Comparison of ENCODE assay signal across 37 cellular contexts in the genomic region with DNA sequence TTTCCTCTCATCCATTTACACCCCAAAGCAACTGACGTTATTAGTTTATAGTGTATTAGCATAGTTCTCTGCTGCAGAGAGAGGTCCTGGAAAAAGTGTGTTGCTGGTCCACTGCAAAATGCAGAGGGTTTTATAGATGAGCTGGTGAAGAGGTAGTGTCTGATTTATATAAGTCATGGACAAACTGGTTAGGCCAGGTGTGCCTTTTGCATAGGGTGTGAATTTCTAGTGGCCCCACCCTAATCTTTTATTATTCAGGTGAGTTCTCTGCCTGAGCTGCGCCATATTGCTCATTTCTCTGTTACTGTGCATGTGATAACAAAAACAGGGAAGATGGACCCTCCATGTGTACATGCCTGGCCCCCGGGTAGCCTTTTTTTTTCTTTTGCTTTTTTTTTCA. TPM values are rescaled to one million over a fixed set of nuclear protein-coding genes. Genes with fewer than 3 reads are reported as not detected.
"Had no signal": no experiment of that assay in that cellular context is flagged by ENCODE, and none has a peak within 500 bp of the region (broad histone marks: within the 10 kb centered on the region; RNA-seq: fewer than 3 reads in every experiment).

No MANE protein-coding gene starts in this region.

- H3K36me3 Mint-ChIP-seq: activated CD4-positive, alpha-beta memory T cell treated with anti-CD3 and anti-CD28 coated beads for 36 hours had no signal

- DNase-seq: activated CD4-positive, alpha-beta memory T cell treated with anti-CD3 and anti-CD28 coated beads for 36 hours; activated CD4-positive, alpha-beta T cell treated with anti-CD3 and anti-CD28 coated beads for 48 hours; activated CD8-positive, alpha-beta memory T cell treated with anti-CD3 and anti-CD28 coated beads, Interleukin-2, amount 50 U/mL, for 4 hours; activated gamma-delta T cell; activated naive CD4-positive, alpha-beta T cell treated with anti-CD3 and anti-CD28 coated beads, Interleukin-2, amount 50 U/mL, for 16 hours; activated T-cell treated with anti-CD3 and anti-CD28 coated beads, Interleukin-2, amount 50 U/mL, for 1 hour; amniotic stem cell; brain microvascular endothelial cell; caudate nucleus; endodermal cell; esophagus squamous epithelium; gastrocnemius medialis; glutamatergic neuron; left ventricle myocardium inferior; posterior cingulate gyrus; right lobe of liver; stimulated activated CD4-positive, alpha-beta T cell treated with anti-CD3 and anti-CD28 coated beads, Interleukin-12 subunit alpha, Interleukin-12 subunit beta, amount 100 ng/mL, for 4 hours; stimulated activated CD4-positive, alpha-beta T cell treated with anti-CD3 and anti-CD28 coated beads, Interleukin-4, amount 100 ng/mL, for 1 hour; stimulated activated naive CD8-positive, alpha-beta T cell treated with anti-CD3 and anti-CD28 coated beads, Interleukin-15, Interleukin-2, amounts not matched to agents 100 U/mL and 50 U/mL, for 24 hours; T-helper 9 cell; WERI-Rb-1 had no signal

- H3K9me3 Mint-ChIP-seq: activated CD4-positive, alpha-beta memory T cell treated with anti-CD3 and anti-CD28 coated beads for 36 hours; endodermal cell; nephron had no signal

- H3K4me1 ChIP-seq: esophagus squamous epithelium, gastrocnemius medialis, left ventricle myocardium inferior, upper lobe of left lung, vagina had no signal

- H3K36me3 ChIP-seq: brain microvascular endothelial cell, esophagus squamous epithelium, gastrocnemius medialis, left ventricle myocardium inferior, right lobe of liver, upper lobe of left lung, vagina, WERI-Rb-1 had no signal

- ATAC-seq: activated CD4-positive, CD25-positive, alpha-beta regulatory T cell treated with anti-CD3 and anti-CD28 coated beads, Interleukin-2, amount 50 U/mL, for 24 hours; gastrocnemius medialis; right lobe of liver; stimulated activated naive CD8-positive, alpha-beta T cell treated with anti-CD3 and anti-CD28 coated beads, Interleukin-15, Interleukin-2, amounts not matched to agents 100 U/mL and 50 U/mL, for 24 hours had no signal

- H3K27me3 ChIP-seq: brain microvascular endothelial cell, esophagus squamous epithelium, gastrocnemius medialis, right lobe of liver, upper lobe of left lung, vagina had no signal

- FAIRE-seq: astrocyte, TTC549 had no signal

- H3K4me3 ChIP-seq: esophagus squamous epithelium, gastrocnemius medialis, left ventricle myocardium inferior, right lobe of liver, upper lobe of left lung, vagina had no signal

- H3K27ac Mint-ChIP-seq: activated CD4-positive, alpha-beta memory T cell treated with anti-CD3 and anti-CD28 coated beads for 36 hours; endodermal cell; nephron had no signal

- H3K4me1 Mint-ChIP-seq: nephron had no signal

- H3K4me3 Mint-ChIP-seq: activated CD4-positive, alpha-beta memory T cell treated with anti-CD3 and anti-CD28 coated beads for 36 hours; endodermal cell; nephron had no signal

- H3K9me3 ChIP-seq: esophagus squamous epithelium, gastrocnemius medialis, left ventricle myocardium inferior, right lobe of liver, upper lobe of left lung, vagina had no signal

- H3K27me3 Mint-ChIP-seq: activated CD4-positive, alpha-beta memory T cell treated with anti-CD3 and anti-CD28 coated beads for 36 hours had no signal

- H3K27ac ChIP-seq: brain microvascular endothelial cell, esophagus squamous epithelium, gastrocnemius medialis, left ventricle myocardium inferior, right lobe of liver, upper lobe of left lung, vagina, WERI-Rb-1 had no signal

RNA-seq across cellular contexts. Expression of gene TRIM77, which starts 43.1 kb away (rescaled TPM):
- total RNA-seq: activated CD4-positive, alpha-beta memory T cell treated with anti-CD3 and anti-CD28 coated beads for 36 hours; activated CD8-positive, alpha-beta memory T cell treated with anti-CD3 and anti-CD28 coated beads for 36 hours; astrocyte; chondrocyte; endodermal cell; esophagus squamous epithelium; gastrocnemius medialis; left ventricle myocardium inferior; lung microvascular endothelial cell; mesenteric fat pad; mucosa of gallbladder; osteoblast; renal cortical epithelial cell; right lobe of liver; skeletal muscle tissue; subcutaneous adipose tissue; upper lobe of left lung; vagina had no signal
- polyA plus RNA-seq: thymus had no signal
